ENCODE assay signal across 1 cellular context in genomic region chr3:54817628-54818027, GRCh38.
A peak's percentile ranks its signal among the peaks of the same experiment; 100 is the strongest.
TF ChIP-seq lines count a peak whose summit lies in the region.

No MANE protein-coding gene starts in this region.

TF ChIP-seq in IMR-90, 13 proteins besides CTCF, POLR2A, EP300 and RAD21:
- TF ChIP-seq NFE2L2 (IDR thresholded peaks at IDR 0.05; ENCODE audit: low read depth, low read length) (no peak), CEBPB (IDR thresholded peaks at IDR 0.05; ENCODE audit: low read depth, low read length) (peak; percentile 28; the same call in 1 of the 2 replicates), MAZ (IDR thresholded peaks at IDR 0.05; ENCODE audit: borderline replicate concordance, low read depth, low read length) (no peak), CHD1 (IDR thresholded peaks at IDR 0.05; ENCODE audit: low read depth, low read length) (no peak), BHLHE40 (IDR thresholded peaks at IDR 0.05; ENCODE audit: low read depth, low read length) (no peak)
